ENCODE assay signal across 29 cellular contexts in genomic region chr10:50542871-50543270, GRCh38.
"Had no signal": no experiment of that assay in that cellular context is flagged by ENCODE, and none has a peak within 500 bp of the region (broad histone marks: within the 10 kb centered on the region; RNA-seq: fewer than 3 reads in every experiment).

No MANE protein-coding gene starts in this region.

- H3K27me3 ChIP-seq: hepatocyte, ovary, right atrium auricular region, spleen, suprapubic skin, tibial nerve had no signal

- FAIRE-seq: astrocyte, colon, endothelial cell of umbilical vein, TTC549 had no signal

- H3K4me2 ChIP-seq: hepatocyte had no signal

- H2AFZ ChIP-seq: hepatocyte had no signal

- H3K27ac ChIP-seq: hepatocyte, ovary, psoas muscle, right atrium auricular region, suprapubic skin, tibial nerve, WERI-Rb-1 had no signal

- H3K4me3 Mint-ChIP-seq: immature natural killer cell had no signal

- H3K4me3 ChIP-seq: hepatocyte, lung, ovary, psoas muscle, right atrium auricular region, spleen, suprapubic skin, tibial nerve had no signal

- DNase-seq: activated CD4-positive, alpha-beta T cell treated with anti-CD3 and anti-CD28 coated beads for 1 hour; activated CD4-positive, alpha-beta T cell treated with anti-CD3 and anti-CD28 coated beads, Interleukin-2, amount 50 U/mL, for 1 hour; activated CD8-positive, alpha-beta memory T cell treated with anti-CD3 and anti-CD28 coated beads for 24 hours; activated effector memory CD4-positive, alpha-beta T cell treated with Interleukin-2 at 50 U/mL for 16 hours; activated naive CD4-positive, alpha-beta T cell treated with anti-CD3 and anti-CD28 coated beads, Interleukin-2, amount 50 U/mL, for 16 hours; activated T-cell treated with anti-CD3 and anti-CD28 coated beads, Interleukin-2, amount 50 U/mL, for 48 hours; central memory CD4-positive, alpha-beta T cell; effector memory CD4-positive, alpha-beta T cell; foreskin melanocyte; immature natural killer cell; naive thymus-derived CD8-positive, alpha-beta T cell; ovary; psoas muscle; spleen; stimulated activated CD4-positive, alpha-beta T cell treated with anti-CD3 and anti-CD28 coated beads, Interleukin-4, amount 100 ng/mL, for 1 hour; stimulated activated naive CD4-positive, alpha-beta T cell treated with Interleukin-2 at 50 U/mL for 16 hours; T-helper 1 cell; WERI-Rb-1 had no signal

- H3K27me3 Mint-ChIP-seq: naive thymus-derived CD8-positive, alpha-beta T cell had no signal

- H3K36me3 Mint-ChIP-seq: immature natural killer cell had no signal

- H3K9me3 Mint-ChIP-seq: immature natural killer cell had no signal

- H3K9me3 ChIP-seq: ovary, psoas muscle, suprapubic skin, tibial nerve had no signal

- H3K36me3 ChIP-seq: ovary, right atrium auricular region, spleen, suprapubic skin, tibial nerve, WERI-Rb-1 had no signal

- ATAC-seq: esophagus mucosa; left lobe of liver; naive thymus-derived CD8-positive, alpha-beta T cell; psoas muscle had no signal
